16 cellular contexts compared by ENCODE assay signal in genomic region chr2:239932881-239933735, GRCh38.
A peak's percentile ranks its signal among the peaks of the same experiment; 100 is the strongest.
DNase-seq lines count a peak whose midpoint lies in the region; ATAC-seq, FAIRE-seq and TF ChIP-seq lines count a peak whose summit lies in the region.
"Had no signal": no experiment of that assay in that cellular context is flagged by ENCODE, and none has a peak within 500 bp of the region (broad histone marks: within the 10 kb centered on the region; RNA-seq: fewer than 3 reads in every experiment).

No MANE protein-coding gene starts in this region.

- no peaks in the 10 kb centered on the region for H3K4me1 ChIP-seq in Peyer's patch
- no peaks in the 10 kb centered on the region for H3K4me1 ChIP-seq in foreskin keratinocyte

- no peak overlapping the region for H3K27ac ChIP-seq in Peyer's patch
- no peak overlapping the region for H3K27ac ChIP-seq in foreskin keratinocyte
- H3K27ac ChIP-seq: neutrophil had no signal

- H3K4me3 ChIP-seq in Peyer's patch, result no peak overlapping the region

- H3K27me3 ChIP-seq in Peyer's patch (no peaks in the 10 kb centered on the region), foreskin keratinocyte (no peaks in the 10 kb centered on the region)

- H3K27ac Mint-ChIP-seq in activated CD8-positive, alpha-beta memory T cell treated with anti-CD3 and anti-CD28 coated beads, Interleukin-2, amount 10 ng/mL, durations not matched to agents 7 days and 5 days, result no peak overlapping the region
- H3K27ac Mint-ChIP-seq: activated T-helper 1 cell treated with anti-CD3 and anti-CD28 coated beads, Interleukin-12 subunit alpha, Interleukin-12 subunit beta, Interleukin-2, Interleukin-4 antibody, amounts not matched to agents 30 ng/mL and 10 ng/mL and 1 ng/mL, durations not matched to agents 14 hours and 24 hours and 36 hours had no signal

- no peaks in the 10 kb centered on the region for H3K9me3 ChIP-seq in Peyer's patch
- H3K9me3 ChIP-seq: neutrophil had no signal

- CTCF ChIA-PET in activated CD8-positive, alpha-beta memory T cell treated with anti-CD3 and anti-CD28 coated beads, Interleukin-2, amount 10 ng/mL, durations not matched to agents 7 days and 5 days (lab: Charles Lee), result interaction anchor here (0.7 to 2.4 kb wide), 6 partner anchors 12 to 68 kb away, joined by 3 to 21 read pairs (median 4); no protein-coding TSS in a partner anchor

- no peaks in the 10 kb centered on the region for H3K36me3 ChIP-seq in Peyer's patch
- H3K36me3 ChIP-seq: neutrophil had no signal

- no peaks in the 10 kb centered on the region for H3K9me3 Mint-ChIP-seq in activated CD8-positive, alpha-beta memory T cell treated with anti-CD3 and anti-CD28 coated beads, Interleukin-2, amount 10 ng/mL, durations not matched to agents 7 days and 5 days (ENCODE audit: low read depth)
- H3K9me3 Mint-ChIP-seq: activated CD4-positive, alpha-beta T cell treated with anti-CD3 and anti-CD28 coated beads, Interleukin-2, amount 10 ng/mL, durations not matched to agents 7 days and 5 days; activated T-helper 1 cell treated with anti-CD3 and anti-CD28 coated beads, Interleukin-12 subunit alpha, Interleukin-12 subunit beta, Interleukin-2, Interleukin-4 antibody, amounts not matched to agents 30 ng/mL and 10 ng/mL and 1 ng/mL, durations not matched to agents 14 hours and 24 hours and 36 hours; central memory CD8-positive, alpha-beta T cell had no signal

- no peaks in the 10 kb centered on the region for H3K27me3 Mint-ChIP-seq in activated CD8-positive, alpha-beta memory T cell treated with anti-CD3 and anti-CD28 coated beads, Interleukin-2, amount 10 ng/mL, durations not matched to agents 7 days and 5 days
- H3K27me3 Mint-ChIP-seq: activated CD4-positive, alpha-beta T cell treated with anti-CD3 and anti-CD28 coated beads, Interleukin-2, amount 10 ng/mL, durations not matched to agents 7 days and 5 days had no signal

- intact Hi-C loops in left cardiac atrium (cut with DNase I) (loop anchor here in 1 of 2 donors (10.0 kb wide), 1 partner anchor 52 kb away; no protein-coding TSS in a partner anchor), posterior vena cava (cut with DNase I) (loop anchor here in 1 of 2 donors (5.0 kb wide), 1 partner anchor 59 kb away; no protein-coding TSS in a partner anchor)

- peaks cover 15% of the 10 kb centered on the region for H3K4me1 Mint-ChIP-seq in activated CD8-positive, alpha-beta memory T cell treated with anti-CD3 and anti-CD28 coated beads, Interleukin-2, amount 10 ng/mL, durations not matched to agents 7 days and 5 days

- DNase-seq in Peyer's patch, result peak in 2 of 3 donors; percentile 33 to 41
- DNase-seq in activated CD8-positive, alpha-beta memory T cell treated with anti-CD3 and anti-CD28 coated beads, Interleukin-2, amount 10 ng/mL, durations not matched to agents 7 days and 5 days, result peak; percentile 33
- peak; percentile 16 for DNase-seq in left cardiac atrium
- peak; percentile 63 for DNase-seq in posterior vena cava (ENCODE audit: low spot score)
- no peak for DNase-seq in NCI-H1694 treated with DMSO at 0.1 percent for 48 hours (lab: John Stamatoyannopoulos, UW)
- DNase-seq in foreskin keratinocyte, result no peak
- DNase-seq in RCC 7860 (ENCODE audit: low spot score), result no peak
- DNase-seq: activated CD4-positive, alpha-beta T cell treated with anti-CD3 and anti-CD28 coated beads, Interleukin-2, amount 10 ng/mL, durations not matched to agents 7 days and 5 days; AML-193; MM.1S; stimulated activated CD4-positive, alpha-beta T cell treated with anti-CD3 and anti-CD28 coated beads, Interleukin-2, amount 100 ng/mL, for 48 hours; substantia nigra had no signal

- no peak overlapping the region for H3K4me3 Mint-ChIP-seq in activated CD8-positive, alpha-beta memory T cell treated with anti-CD3 and anti-CD28 coated beads, Interleukin-2, amount 10 ng/mL, durations not matched to agents 7 days and 5 days
- H3K4me3 Mint-ChIP-seq: activated CD4-positive, alpha-beta T cell treated with anti-CD3 and anti-CD28 coated beads, Interleukin-2, amount 10 ng/mL, durations not matched to agents 7 days and 5 days; activated T-helper 1 cell treated with anti-CD3 and anti-CD28 coated beads, Interleukin-12 subunit alpha, Interleukin-12 subunit beta, Interleukin-2, Interleukin-4 antibody, amounts not matched to agents 30 ng/mL and 10 ng/mL and 1 ng/mL, durations not matched to agents 14 hours and 24 hours and 36 hours; central memory CD8-positive, alpha-beta T cell had no signal

- no peak for ATAC-seq in activated CD8-positive, alpha-beta memory T cell treated with anti-CD3 and anti-CD28 coated beads, Interleukin-2, amount 10 ng/mL, durations not matched to agents 7 days and 5 days
- ATAC-seq in left cardiac atrium, result no peak
- no peak for ATAC-seq in foreskin keratinocyte
- ATAC-seq in HG02840 (IDR thresholded peaks at IDR 0.05; ENCODE audit: low FRiP score, unreplicated experiment), result no peak

- FAIRE-seq in RCC 7860 (lab: Jason Lieb, UNC), result no peak

- TF ChIP-seq CTCF in Peyer's patch (IDR thresholded peaks at IDR 0.05) (no peak), foreskin keratinocyte (conservative IDR thresholded peaks at IDR 0.05) (no peak)

- no peak for TF ChIP-seq POLR2A in Peyer's patch (IDR thresholded peaks at IDR 0.05)

- H3K36me3 Mint-ChIP-seq in activated CD8-positive, alpha-beta memory T cell treated with anti-CD3 and anti-CD28 coated beads, Interleukin-2, amount 10 ng/mL, durations not matched to agents 7 days and 5 days, result no peaks in the 10 kb centered on the region

Comparison
In these comparisons a context has a peak if more than half of its experiments do, and no peak if none do; other contexts are left out.
1. DNase-seq: peak in Peyer's patch (2 of 3), activated CD8-positive, alpha-beta memory T cell treated with anti-CD3 and anti-CD28 coated beads, Interleukin-2, amount 10 ng/mL, durations not matched to agents 7 days and 5 days (single experiment), left cardiac atrium (single experiment) and posterior vena cava (single experiment); none in NCI-H1694 treated with DMSO at 0.1 percent for 48 hours (single experiment), foreskin keratinocyte (0 of 2) and RCC 7860 (single experiment).